Comparison of ENCODE assay signal across 16 cellular contexts in genomic region chr5:161009194-161009593, GRCh38.
DNase-seq lines count a peak whose midpoint lies in the region; ATAC-seq and TF ChIP-seq lines count a peak whose summit lies in the region.
"Had no signal": no experiment of that assay in that cellular context is flagged by ENCODE, and none has a peak within 500 bp of the region (broad histone marks: within the 10 kb centered on the region; RNA-seq: fewer than 3 reads in every experiment).

No MANE protein-coding gene starts in this region.

- H3K9me3 ChIP-seq in heart right ventricle, result peaks cover 0 to 21% (median 6%) of the 10 kb centered on the region in 11 donors
- H3K9me3 ChIP-seq: A549, Caco-2, HAP-1 had no signal

- H3K27ac Mint-ChIP-seq in GM23338 (no peak overlapping the region), progenitor cell of endocrine pancreas (no peak overlapping the region)
- H3K27ac Mint-ChIP-seq in naive thymus-derived CD8-positive, alpha-beta T cell, result no peak overlapping the region
- H3K27ac Mint-ChIP-seq: CD4-positive, alpha-beta T cell had no signal

- no peaks in the 10 kb centered on the region for H3K27me3 Mint-ChIP-seq in GM23338 (ENCODE audit: insufficient read depth, low read depth, poor library complexity)
- no peaks in the 10 kb centered on the region for H3K27me3 Mint-ChIP-seq in progenitor cell of endocrine pancreas
- H3K27me3 Mint-ChIP-seq in naive thymus-derived CD8-positive, alpha-beta T cell, result peaks cover 0 to 7% (median 2%) of the 10 kb centered on the region in 5 donors
- H3K27me3 Mint-ChIP-seq: CD4-positive, alpha-beta T cell had no signal

- POLR2A ChIA-PET in naive thymus-derived CD8-positive, alpha-beta T cell (lab: Charles Lee), result no interaction called here

- H3K36me3 Mint-ChIP-seq in GM23338 (ENCODE audit: low read depth), result peaks cover 4% of the 10 kb centered on the region; the same call in 2 of the 3 replicates
- peaks cover 1% of the 10 kb centered on the region for H3K36me3 Mint-ChIP-seq in progenitor cell of endocrine pancreas (ENCODE audit: insufficient read depth)
- peaks cover 0 to 10% (median 0%) of the 10 kb centered on the region in 3 donors for H3K36me3 Mint-ChIP-seq in naive thymus-derived CD8-positive, alpha-beta T cell

- no peaks in the 10 kb centered on the region for H3K79me2 ChIP-seq in GM23338 (replicated peaks; ENCODE audit: insufficient read depth)

- peak; percentile 59 for ATAC-seq in GM23338
- no peak for ATAC-seq in naive thymus-derived CD8-positive, alpha-beta T cell
- ATAC-seq in HG03139 (IDR thresholded peaks at IDR 0.05; ENCODE audit: unreplicated experiment), result no peak
- no peak for ATAC-seq in heart right ventricle
- ATAC-seq: A549, HepG2 had no signal

- no peak overlapping the region for H3K4me2 ChIP-seq in GM23338
- H3K4me2 ChIP-seq: A549 had no signal

- H3K9me2 ChIP-seq in GM23338 (ENCODE audit: insufficient read depth), result peaks cover 4% of the 10 kb centered on the region

- H3K27me3 ChIP-seq in GM23338 (ENCODE audit: insufficient read depth), result no peaks in the 10 kb centered on the region
- peaks cover 0 to 5% (median 0%) of the 10 kb centered on the region in 7 donors for H3K27me3 ChIP-seq in heart right ventricle

- WGBS in heart right ventricle, 2 donors, result 46 to 47% methylated on average over 2 of the region's 2 CpGs

- H3K4me3 ChIP-seq in GM23338 (no peak overlapping the region), heart right ventricle (no peak overlapping the region)
- H3K4me3 ChIP-seq: A549, HAP-1 had no signal

- DNase-seq in GM23338 (ENCODE audit: low spot score), result peak; percentile 45
- DNase-seq in NCI-H69 (lab: John Stamatoyannopoulos, UW), result peak; percentile 6
- peak; percentile 29 for DNase-seq in iPS-NIHi7 (ENCODE audit: extremely low spot score)
- no peak for DNase-seq in progenitor cell of endocrine pancreas (ENCODE audit: low spot score, unreplicated experiment)
- no peak for DNase-seq in naive thymus-derived CD8-positive, alpha-beta T cell
- DNase-seq in heart right ventricle, result no peak
- DNase-seq: AML-193; Caco-2; CD4-positive, alpha-beta T cell; GOT3 had no signal

- intact Hi-C loops in heart right ventricle (cut with DNase I), result no loop called here

- H3K9me3 Mint-ChIP-seq in GM23338 (peaks cover 10% of the 10 kb centered on the region), progenitor cell of endocrine pancreas (ENCODE audit: low read depth) (peaks cover 9% of the 10 kb centered on the region)
- peaks cover 0 to 32% (median 11%) of the 10 kb centered on the region in 9 donors for H3K9me3 Mint-ChIP-seq in naive thymus-derived CD8-positive, alpha-beta T cell

- H3K36me3 ChIP-seq in GM23338 (ENCODE audit: insufficient read depth), result no peaks in the 10 kb centered on the region
- H3K36me3 ChIP-seq in heart right ventricle, result no peaks in the 10 kb centered on the region
- H3K36me3 ChIP-seq: HAP-1 had no signal

- H3K4me1 Mint-ChIP-seq in GM23338, result peaks cover 6% of the 10 kb centered on the region; the same call in 2 of the 3 replicates
- peaks cover 21% of the 10 kb centered on the region for H3K4me1 Mint-ChIP-seq in progenitor cell of endocrine pancreas (ENCODE audit: low read depth)
- H3K4me1 Mint-ChIP-seq in naive thymus-derived CD8-positive, alpha-beta T cell, result no peaks in the 10 kb centered on the region

- no peaks in the 10 kb centered on the region for H4K20me1 ChIP-seq in GM23338 (replicated peaks; ENCODE audit: insufficient read depth)

- H3K4me3 Mint-ChIP-seq in GM23338 (no peak overlapping the region), progenitor cell of endocrine pancreas (ENCODE audit: low read depth) (no peak overlapping the region)
- no peak overlapping the region for H3K4me3 Mint-ChIP-seq in naive thymus-derived CD8-positive, alpha-beta T cell
- H3K4me3 Mint-ChIP-seq: CD4-positive, alpha-beta T cell had no signal

- H3K27ac ChIP-seq in GM23338 (ENCODE audit: low read depth) (no peak overlapping the region), heart right ventricle (no peak overlapping the region)
- H3K27ac ChIP-seq: 22Rv1, A549, C4-2B had no signal

- H3F3A ChIP-seq in GM23338 (replicated peaks; ENCODE audit: low read depth), result no peaks in the 10 kb centered on the region

- H3K4me1 ChIP-seq in GM23338 (ENCODE audit: insufficient read depth) (no peaks in the 10 kb centered on the region), heart right ventricle (no peaks in the 10 kb centered on the region)
- H3K4me1 ChIP-seq: A549, Caco-2, HAP-1 had no signal

- TF ChIP-seq CTCF in GM23338 (conservative IDR thresholded peaks at IDR 0.05; ENCODE audit: low read depth in 2 of 2) (peak in 1 of 2 experiments; percentile 20; a peak in 1 of 4 replicates), progenitor cell of endocrine pancreas (IDR thresholded peaks at IDR 0.05; ENCODE audit: unreplicated experiment) (peak; percentile 32), heart right ventricle (IDR thresholded peaks at IDR 0.05) (no peak)

- H2AFZ ChIP-seq in GM23338, result no peak overlapping the region

TF ChIP-seq in GM23338, 12 proteins besides CTCF, POLR2A, EP300 and RAD21 (continues in another document):
- no peak for TF ChIP-seq JUNB (IDR thresholded peaks at IDR 0.05; ENCODE audit: unreplicated experiment)
- TF ChIP-seq ZNF331 (CRISPR knock-in tag; IDR thresholded peaks at IDR 0.05; ENCODE audit: low read depth), result no peak
- TF ChIP-seq STAT1 (IDR thresholded peaks at IDR 0.05; ENCODE audit: unreplicated experiment), result no peak
- TF ChIP-seq ZNF114 (CRISPR knock-in tag; IDR thresholded peaks at IDR 0.05), result no peak
- TF ChIP-seq EZH2 (IDR thresholded peaks at IDR 0.05; ENCODE audit: low read depth, unreplicated experiment), result no peak
- TF ChIP-seq EZH2phosphoT487 (IDR thresholded peaks at IDR 0.05; ENCODE audit: unreplicated experiment), result no peak
- no peak for TF ChIP-seq NANOG (IDR thresholded peaks at IDR 0.05; ENCODE audit: borderline replicate concordance)
- TF ChIP-seq CREB1 (CRISPR knock-in tag; IDR thresholded peaks at IDR 0.05; ENCODE audit: low read depth), result no peak
- no peak for TF ChIP-seq POLR2AphosphoS5 (IDR thresholded peaks at IDR 0.05; ENCODE audit: low read depth)
- TF ChIP-seq, protein P1, sequence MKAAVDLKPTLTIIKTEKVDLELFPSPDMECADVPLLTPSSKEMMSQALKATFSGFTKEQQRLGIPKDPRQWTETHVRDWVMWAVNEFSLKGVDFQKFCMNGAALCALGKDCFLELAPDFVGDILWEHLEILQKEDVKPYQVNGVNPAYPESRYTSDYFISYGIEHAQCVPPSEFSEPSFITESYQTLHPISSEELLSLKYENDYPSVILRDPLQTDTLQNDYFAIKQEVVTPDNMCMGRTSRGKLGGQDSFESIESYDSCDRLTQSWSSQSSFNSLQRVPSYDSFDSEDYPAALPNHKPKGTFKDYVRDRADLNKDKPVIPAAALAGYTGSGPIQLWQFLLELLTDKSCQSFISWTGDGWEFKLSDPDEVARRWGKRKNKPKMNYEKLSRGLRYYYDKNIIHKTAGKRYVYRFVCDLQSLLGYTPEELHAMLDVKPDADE (IDR thresholded peaks at IDR 0.05), result no peak
- no peak for TF ChIP-seq REST (IDR thresholded peaks at IDR 0.05; ENCODE audit: unreplicated experiment)

Comparison
In these comparisons a context has a peak if more than half of its experiments do, and no peak if none do; other contexts are left out.
1. DNase-seq: peak in GM23338 (single experiment), NCI-H69 (single experiment) and iPS-NIHi7 (single experiment); none in progenitor cell of endocrine pancreas (single experiment), naive thymus-derived CD8-positive, alpha-beta T cell (0 of 10) and heart right ventricle (0 of 2).